ENCODE assay signal across 16 cellular contexts in the genomic region with DNA sequence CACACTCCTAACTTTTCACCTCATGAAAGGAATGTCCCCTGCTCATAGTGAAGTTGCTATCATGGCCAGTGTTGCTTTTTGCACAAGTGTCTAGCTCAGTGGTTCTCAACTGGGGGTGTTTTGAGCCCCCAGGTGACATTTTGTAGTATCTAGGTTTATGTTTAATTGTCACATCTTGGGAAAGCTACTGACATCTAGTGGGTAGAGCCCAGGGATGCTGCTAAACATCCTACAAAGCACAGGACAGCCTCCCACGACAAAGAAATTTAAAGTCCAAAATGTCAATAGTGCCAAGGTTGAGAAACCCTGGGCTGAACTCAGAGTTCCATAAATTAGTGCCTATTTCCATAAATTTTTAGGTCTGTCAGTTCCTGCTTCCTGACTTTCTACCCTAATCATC.
"Had no signal": no experiment of that assay in that cellular context is flagged by ENCODE, and none has a peak within 500 bp of the region (broad histone marks: within the 10 kb centered on the region; RNA-seq: fewer than 3 reads in every experiment).

No MANE protein-coding gene starts in this region.

- H3K4me3 ChIP-seq: mucosa of descending colon, psoas muscle had no signal

- ATAC-seq: activated T-cell treated with anti-CD3 and anti-CD28 coated beads, Interleukin-2, amount 50 U/mL, for 4 hours; left cardiac atrium; mucosa of descending colon; natural killer cell; psoas muscle had no signal

- H3K36me3 Mint-ChIP-seq: activated CD4-positive, alpha-beta memory T cell treated with anti-CD3 and anti-CD28 coated beads for 36 hours; activated naive CD8-positive, alpha-beta T cell; immature natural killer cell; natural killer cell had no signal

- H3K9me3 Mint-ChIP-seq: activated T-cell treated with anti-CD3 and anti-CD28 coated beads, Interleukin-2, amount 50 U/mL, for 4 hours had no signal

- H3K4me3 Mint-ChIP-seq: activated CD4-positive, alpha-beta memory T cell treated with anti-CD3 and anti-CD28 coated beads for 36 hours; activated naive CD8-positive, alpha-beta T cell; activated T-cell treated with anti-CD3 and anti-CD28 coated beads, Interleukin-2, amount 50 U/mL, for 4 hours; immature natural killer cell; natural killer cell had no signal

- H3K27ac ChIP-seq: psoas muscle had no signal

- H3K9me3 ChIP-seq: mucosa of descending colon, psoas muscle had no signal

- H3K4me1 ChIP-seq: psoas muscle had no signal

- DNase-seq: activated CD4-positive, alpha-beta memory T cell treated with anti-CD3 and anti-CD28 coated beads for 36 hours; activated effector memory CD4-positive, alpha-beta T cell treated with anti-CD3 and anti-CD28 coated beads, Interleukin-2, amount 50 U/mL, for 16 hours; activated T-cell treated with anti-CD3 and anti-CD28 coated beads, Interleukin-2, amount 50 U/mL, for 4 hours; amygdala; immature natural killer cell; left cardiac atrium; mammary epithelial cell; mucosa of descending colon; natural killer cell; occipital lobe; psoas muscle; stimulated activated CD4-positive, alpha-beta T cell treated with anti-CD3 and anti-CD28 coated beads, Interleukin-2, amount 100 ng/mL, for 48 hours; stimulated activated naive CD4-positive, alpha-beta T cell treated with Interleukin-2 at 50 U/mL for 16 hours; T-helper 9 cell; trophoblast cell had no signal

- H3K4me1 Mint-ChIP-seq: immature natural killer cell, natural killer cell had no signal

- H3K27ac Mint-ChIP-seq: activated CD4-positive, alpha-beta memory T cell treated with anti-CD3 and anti-CD28 coated beads for 36 hours; activated naive CD8-positive, alpha-beta T cell; immature natural killer cell; natural killer cell had no signal

- H3K27me3 Mint-ChIP-seq: activated CD4-positive, alpha-beta memory T cell treated with anti-CD3 and anti-CD28 coated beads for 36 hours; activated naive CD8-positive, alpha-beta T cell had no signal
